In genomic region chrX:39855748-39856129, GRCh38 we compare ENCODE assay signal across 8 cellular contexts.
A peak's percentile ranks its signal among the peaks of the same experiment; 100 is the strongest.
DNase-seq lines count a peak whose midpoint lies in the region; ATAC-seq and TF ChIP-seq lines count a peak whose summit lies in the region.

No MANE protein-coding gene starts in this region.

- no peak overlapping the region for H3K9ac ChIP-seq in colonic mucosa (ENCODE audit: low read depth in 2 of 2, low read length in 2 of 2)

- H3K4me3 ChIP-seq in colonic mucosa = no peak overlapping the region

- ATAC-seq in HG02759 (IDR thresholded peaks at IDR 0.05; ENCODE audit: unreplicated experiment) = peak; percentile 46

- H3K27me3 ChIP-seq in colonic mucosa = no peaks in the 10 kb centered on the region

- in situ Hi-C loops in GM13977 (cut with MboI; ENCODE audit: low pct_unique_long_range_greater_than_20kb, low sequenced_read_pairs, unreplicated experiment) = no loop called here

- peak overlapping the region; percentile 53 for H3K27ac ChIP-seq in colonic mucosa

- no peaks in the 10 kb centered on the region for H3K9me3 ChIP-seq in colonic mucosa

- H3K4me1 ChIP-seq in colonic mucosa = no peaks in the 10 kb centered on the region

- intact Hi-C loops in colonic mucosa (cut with DNase I) = no loop called here

- peak; percentile 49 for DNase-seq in GM13977 (ENCODE audit: low spot score)
- peak; percentile 33 for DNase-seq in NCI-H1436 (lab: John Stamatoyannopoulos, UW)
- peak; percentile 49 for DNase-seq in activated CD4-positive, CD25-positive, alpha-beta regulatory T cell treated with anti-CD3 and anti-CD28 coated beads, Interleukin-2, amount 50 U/mL, for 16 hours (ENCODE audit: low read depth, low spot score)
- peak; percentile 66 for DNase-seq in colonic mucosa
- DNase-seq in stimulated activated CD4-positive, alpha-beta T cell treated with anti-CD3 and anti-CD28 coated beads, Interleukin-15, amount 100 ng/mL, for 24 hours = peak; percentile 85
- DNase-seq in GM19240 (ENCODE audit: insufficient read length, low spot score) = no peak
- DNase-seq in HuH-7.5 (ENCODE audit: low spot score) = no peak

- TF ChIP-seq CTCF in GM13977 (IDR thresholded peaks at IDR 0.05; ENCODE audit: extremely low read depth, insufficient read depth, missing control alignments) = no peak
- no peak for TF ChIP-seq CTCF in colonic mucosa (IDR thresholded peaks at IDR 0.05)

- H3K36me3 ChIP-seq in colonic mucosa = no peaks in the 10 kb centered on the region

Comparison
In these comparisons a context has a peak if more than half of its experiments do, and no peak if none do; other contexts are left out.
1. DNase-seq: peak in GM13977 (single experiment), NCI-H1436 (single experiment), activated CD4-positive, CD25-positive, alpha-beta regulatory T cell treated with anti-CD3 and anti-CD28 coated beads, Interleukin-2, amount 50 U/mL, for 16 hours (single experiment), colonic mucosa (single experiment) and stimulated activated CD4-positive, alpha-beta T cell treated with anti-CD3 and anti-CD28 coated beads, Interleukin-15, amount 100 ng/mL, for 24 hours (single experiment); none in GM19240 (single experiment) and HuH-7.5 (single experiment).